In genomic region chrX:56029188-56029587, GRCh38 we compare ENCODE assay signal across 19 cellular contexts.
A peak's percentile ranks its signal among the peaks of the same experiment; 100 is the strongest.
DNase-seq lines count a peak whose midpoint lies in the region; ATAC-seq and TF ChIP-seq lines count a peak whose summit lies in the region.
"Had no signal": no experiment of that assay in that cellular context is flagged by ENCODE, and none has a peak within 500 bp of the region (broad histone marks: within the 10 kb centered on the region; RNA-seq: fewer than 3 reads in every experiment).

No MANE protein-coding gene starts in this region.

- no peaks in the 10 kb centered on the region for H3K36me3 Mint-ChIP-seq in activated naive CD4-positive, alpha-beta T cell treated with anti-CD3 and anti-CD28 coated beads for 36 hours (ENCODE audit: low read depth)
- H3K36me3 Mint-ChIP-seq: CD4-positive, CD25-positive, alpha-beta regulatory T cell; CD8-positive, alpha-beta memory T cell had no signal

- 0 to 88% methylated on average over 1 to 5 of the region's 5 CpGs for WGBS in testis, 2 donors

- BruUV-seq in PC-3 (replicated peaks; lab: Mats Ljungman, UMichigan) = no TSS peak

- no peak overlapping the region for H3K27ac Mint-ChIP-seq in activated naive CD4-positive, alpha-beta T cell treated with anti-CD3 and anti-CD28 coated beads for 36 hours
- H3K27ac Mint-ChIP-seq: CD4-positive, CD25-positive, alpha-beta regulatory T cell; CD8-positive, alpha-beta memory T cell; H9 had no signal

- no peak overlapping the region for H3K9ac ChIP-seq in PC-3 (ENCODE audit: low read length)

- DNase-seq in DMS53 (lab: John Stamatoyannopoulos, UW) (peak; percentile 80), PC-3 (peak; percentile 1), glomerular visceral epithelial cell (ENCODE audit: extremely low spot score) (peak; percentile 2), renal cortical epithelial cell (ENCODE audit: low read depth) (peak; percentile 38), testis (no peak), AG08395 (ENCODE audit: low spot score) (no peak)
- DNase-seq in activated naive CD4-positive, alpha-beta T cell treated with anti-CD3 and anti-CD28 coated beads for 36 hours = no peak
- DNase-seq: BE2C; C1 segment of cervical spinal cord; CD4-positive, CD25-positive, alpha-beta regulatory T cell; CD8-positive, alpha-beta memory T cell; COR-L47; DMS153; DND-41; EL; H9; IMR-90; KBM-7 had no signal

- no peaks in the 10 kb centered on the region for H3K4me1 ChIP-seq in PC-3 (ENCODE audit: insufficient read depth, low read length)
- H3K4me1 ChIP-seq in testis = no peaks in the 10 kb centered on the region
- H3K4me1 ChIP-seq: BE2C had no signal

- H3K9me3 Mint-ChIP-seq in activated naive CD4-positive, alpha-beta T cell treated with anti-CD3 and anti-CD28 coated beads for 36 hours = no peaks in the 10 kb centered on the region
- H3K9me3 Mint-ChIP-seq: CD4-positive, CD25-positive, alpha-beta regulatory T cell had no signal

- H4K20me1 ChIP-seq in PC-3 (ENCODE audit: low read length) = no peaks in the 10 kb centered on the region

- no peaks in the 10 kb centered on the region for H3K9me2 ChIP-seq in PC-3 (replicated peaks; ENCODE audit: low read length)

- no peak for TF ChIP-seq POLR2A in testis (IDR thresholded peaks at IDR 0.05)

- no peak for ATAC-seq in PC-3
- ATAC-seq: GM12878 had no signal

- no peaks in the 10 kb centered on the region for H3F3A ChIP-seq in PC-3 (ENCODE audit: low read length, unreplicated experiment)

- CTCF ChIA-PET in PC-3 (lab: Charles Lee) = no interaction called here
- CTCF ChIA-PET in activated naive CD4-positive, alpha-beta T cell treated with anti-CD3 and anti-CD28 coated beads for 36 hours (lab: Charles Lee) = no interaction called here

- no peaks in the 10 kb centered on the region for H3K36me3 ChIP-seq in PC-3 (ENCODE audit: low read depth, low read length)
- no peaks in the 10 kb centered on the region for H3K36me3 ChIP-seq in testis (ENCODE audit: low read depth, missing control alignments)
- H3K36me3 ChIP-seq: BE2C had no signal

- H3K9me3 ChIP-seq in PC-3 (ENCODE audit: low read length) (no peaks in the 10 kb centered on the region), testis (no peaks in the 10 kb centered on the region)
- H3K9me3 ChIP-seq: BE2C had no signal

- H3K4me1 Mint-ChIP-seq in activated naive CD4-positive, alpha-beta T cell treated with anti-CD3 and anti-CD28 coated beads for 36 hours (ENCODE audit: low read depth) = no peaks in the 10 kb centered on the region
- H3K4me1 Mint-ChIP-seq: CD8-positive, alpha-beta memory T cell had no signal

- H3K27ac ChIP-seq in PC-3 (ENCODE audit: low read length) (no peak overlapping the region), testis (no peak overlapping the region)

- H3K4me3 ChIP-seq in PC-3 (ENCODE audit: low read length) (no peak overlapping the region), testis (no peak overlapping the region)
- H3K4me3 ChIP-seq: GM12878 had no signal

- H3K4me3 Mint-ChIP-seq in activated naive CD4-positive, alpha-beta T cell treated with anti-CD3 and anti-CD28 coated beads for 36 hours = no peak overlapping the region
- H3K4me3 Mint-ChIP-seq: CD4-positive, CD25-positive, alpha-beta regulatory T cell; CD8-positive, alpha-beta memory T cell; H9 had no signal

- H3K27me3 Mint-ChIP-seq in activated naive CD4-positive, alpha-beta T cell treated with anti-CD3 and anti-CD28 coated beads for 36 hours (ENCODE audit: low read depth) = no peaks in the 10 kb centered on the region
- H3K27me3 Mint-ChIP-seq: CD4-positive, CD25-positive, alpha-beta regulatory T cell had no signal

- TF ChIP-seq CTCF in PC-3 (conservative IDR thresholded peaks at IDR 0.05; ENCODE audit: low read depth, low read length) (no peak), testis (IDR thresholded peaks at IDR 0.05) (no peak)

- H2AFZ ChIP-seq in PC-3 (ENCODE audit: low read length) = no peak overlapping the region

- H3K27me3 ChIP-seq in PC-3 (ENCODE audit: low read length) = no peaks in the 10 kb centered on the region
- no peaks in the 10 kb centered on the region for H3K27me3 ChIP-seq in testis
- H3K27me3 ChIP-seq: BE2C had no signal

- no peaks in the 10 kb centered on the region for H3K79me2 ChIP-seq in PC-3 (ENCODE audit: low read length)

- POLR2A ChIA-PET in PC-3 (lab: Charles Lee; ENCODE audit: unreplicated experiment) = no interaction called here

- no peak overlapping the region for H3K4me2 ChIP-seq in PC-3 (ENCODE audit: low read length)

- intact Hi-C loops in PC-3 (cut with micrococcal nuclease) (no loop called here), testis (cut with DNase I; ENCODE audit: low total_unique reads) (no loop called here)
- intact Hi-C loops in activated naive CD4-positive, alpha-beta T cell treated with anti-CD3 and anti-CD28 coated beads for 36 hours (cut with micrococcal nuclease) = no loop called here

Comparison
In these comparisons a context has a peak if more than half of its experiments do, and no peak if none do; other contexts are left out.
1. DNase-seq: peak in DMS53 (single experiment), PC-3 (single experiment), glomerular visceral epithelial cell (single experiment) and renal cortical epithelial cell (single experiment); none in testis (single experiment), activated naive CD4-positive, alpha-beta T cell treated with anti-CD3 and anti-CD28 coated beads for 36 hours (single experiment) and AG08395 (single experiment).